Comparison of ENCODE assay signal across 2 cellular contexts in the genomic region with DNA sequence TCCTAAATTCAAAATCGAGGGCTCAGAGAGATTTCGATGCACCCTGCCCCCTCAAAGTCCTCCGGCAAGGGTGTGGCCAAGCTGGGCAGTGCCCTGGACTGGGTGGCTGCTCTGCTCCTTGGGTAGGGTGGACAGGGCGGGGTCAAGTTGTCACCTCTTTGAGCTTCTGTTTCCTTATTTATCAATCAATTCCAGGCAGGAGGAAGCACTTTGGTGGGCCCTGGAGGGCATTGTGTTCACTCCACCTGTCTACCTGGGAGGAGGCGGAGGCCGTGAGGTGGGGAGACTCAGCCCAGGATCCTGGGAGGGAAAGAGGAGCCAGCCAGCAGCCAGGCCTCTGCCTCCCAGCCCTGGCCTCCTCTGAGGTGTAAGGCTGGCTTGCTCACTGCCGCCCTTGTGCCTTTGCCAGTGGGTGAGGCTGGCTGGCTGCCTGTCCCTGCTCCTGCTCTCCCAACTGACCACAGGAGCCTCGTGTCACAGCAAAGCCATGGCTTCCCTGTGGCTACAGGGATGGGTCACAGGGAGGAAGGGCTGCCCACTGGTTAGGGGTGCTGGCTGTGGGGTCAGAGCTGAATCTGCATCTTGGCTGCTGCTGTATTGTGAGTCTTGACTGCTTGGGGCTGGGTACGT.
TF ChIP-seq lines count a peak whose summit lies in the region.

No MANE protein-coding gene starts in this region.

TF ChIP-seq in HEK293, 187 proteins besides CTCF, POLR2A, EP300 and RAD21 (continued from another document):
- no peak for TF ChIP-seq MYNN (tag by site-specific recombination; IDR thresholded peaks at IDR 0.05; ENCODE audit: borderline replicate concordance)
TF ChIP-seq in HEK293: peak in this region for 1.

TF ChIP-seq in GM12891, 5 proteins besides CTCF, POLR2A, EP300 and RAD21 (continued from another document):
- TF ChIP-seq TAF1 (IDR thresholded peaks at IDR 0.05; ENCODE audit: low read depth, low read length) (no peak), PAX5 (IDR thresholded peaks at IDR 0.05; ENCODE audit: insufficient read depth, low read length, severe bottlenecking) (no peak)
TF ChIP-seq in GM12891: peak in this region for 0.
